Comparison of ENCODE assay signal across 8 cellular contexts in the genomic region with DNA sequence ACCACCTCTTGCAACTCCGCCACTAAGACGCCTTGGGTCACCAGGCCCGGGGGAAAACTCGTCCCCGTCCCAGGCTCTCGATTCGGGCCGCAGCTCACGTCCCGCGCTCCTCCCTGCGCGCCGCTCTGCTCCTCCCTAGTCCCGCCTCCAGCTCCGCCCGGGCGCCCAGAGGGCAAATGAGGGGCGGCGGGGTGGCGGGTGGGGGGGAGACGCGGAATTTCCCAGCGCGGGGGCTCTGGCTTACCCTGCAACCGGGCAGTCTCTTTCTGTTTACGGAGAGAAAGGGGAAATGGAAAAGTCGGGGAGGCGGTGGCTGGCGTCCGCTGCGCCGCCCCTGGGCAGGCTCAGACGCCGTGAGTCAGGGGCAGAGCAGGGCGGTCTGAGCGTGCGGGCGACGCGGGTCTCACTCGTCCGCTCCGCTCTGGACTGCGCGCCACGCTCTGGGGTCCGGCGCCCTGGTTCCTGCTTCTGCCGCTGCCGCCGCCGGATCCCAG. TPM values are rescaled to one million over a fixed set of nuclear protein-coding genes. Genes with fewer than 3 reads are reported as not detected.
DNase-seq lines count a peak whose midpoint lies in the region; ATAC-seq and TF ChIP-seq lines count a peak whose summit lies in the region.

A gene (plus strand): TSS at position 406 of the 494 bp plus-strand sequence. CDS start 4,755 bp downstream, outside the sequence.

- peaks cover 51% of the 10 kb centered on the region for H3K4me1 ChIP-seq in OCI-LY7 (ENCODE audit: insufficient read depth, low read length, poor library complexity, severe bottlenecking)

- intact Hi-C loops in OCI-LY7 (cut with micrococcal nuclease; ENCODE audit: unreplicated experiment): loop anchor here (1.0 kb wide), 2 partner anchors 19 to 95 kb away; no protein-coding TSS in a partner anchor

- no peaks in the 10 kb centered on the region for H4K20me1 ChIP-seq in OCI-LY7 (ENCODE audit: insufficient read depth, low read length)

- POLR2A ChIA-PET in OCI-LY7 (lab: Charles Lee): interaction anchor here (0.7 to 2.3 kb wide), 10 partner anchors 10 to 96 kb away, joined by 3 to 9 read pairs (median 4); no protein-coding TSS in a partner anchor

- CTCF ChIA-PET in OCI-LY7 (lab: Charles Lee; ENCODE audit: unreplicated experiment): interaction anchor here (0.6 kb wide), 1 partner anchor 157 kb away, joined by 3 read pairs; no protein-coding TSS in a partner anchor

- ATAC-seq in HG03378 (IDR thresholded peaks at IDR 0.05; ENCODE audit: unreplicated experiment): peak; percentile 52

- H3K27ac ChIP-seq in C4-2B (peak within 1 kb of the TSS; percentile 88), OCI-LY7 (ENCODE audit: low read depth, low read length, poor library complexity, severe bottlenecking) (peak within 1 kb of the TSS; percentile 51), epithelial cell of prostate (peak within 1 kb of the TSS; percentile 93)

- peak; percentile 85 for DNase-seq in OCI-LY7 (ENCODE audit: low spot score)
- peak; percentile 80 for DNase-seq in activated T-cell treated with anti-CD3 and anti-CD28 coated beads for 4 hours
- DNase-seq in epithelial cell of prostate (ENCODE audit: low read depth, low spot score): no peak
- DNase-seq in mucosa of gallbladder (ENCODE audit: low spot score): peak; percentile 90
- peak; percentile 70 to 84 for DNase-seq in stimulated activated CD8-positive, alpha-beta memory T cell treated with anti-CD3 and anti-CD28 coated beads, Interleukin-4, amount 100 ng/mL, for 4 hours (ENCODE audit: low read depth in 2 of 2, low spot score in 1 of 2)

- H3K9me3 ChIP-seq in OCI-LY7 (ENCODE audit: low read length): no peaks in the 10 kb centered on the region

- TF ChIP-seq CTCF in C4-2B (conservative IDR thresholded peaks at IDR 0.05) (no peak), OCI-LY7 (conservative IDR thresholded peaks at IDR 0.05; ENCODE audit: low read length) (no peak)

- H2AFZ ChIP-seq in OCI-LY7 (ENCODE audit: low read length): peak within 1 kb of the TSS; percentile 79

- H3K4me3 ChIP-seq in OCI-LY7 (ENCODE audit: low read depth, low read length, poor library complexity, severe bottlenecking): peak within 1 kb of the TSS; percentile 94

- H3K79me2 ChIP-seq in OCI-LY7 (ENCODE audit: insufficient read depth, low read depth, low read length): peaks cover 43% of the 10 kb centered on the region

- H3K9me2 ChIP-seq in OCI-LY7 (ENCODE audit: insufficient read depth, low read length): no peaks in the 10 kb centered on the region

- peak; percentile 77 for TF ChIP-seq POLR2A in GM19193 (IDR thresholded peaks at IDR 0.05; ENCODE audit: extremely low read depth, insufficient read depth, insufficient read length)

- peak within 1 kb of the TSS; percentile 91 for H3K4me2 ChIP-seq in OCI-LY7 (ENCODE audit: low read length)

- peaks cover 3% of the 10 kb centered on the region for H3K36me3 ChIP-seq in OCI-LY7 (ENCODE audit: insufficient read depth, low read length)

- no TSS peak for BruUV-seq in OCI-LY7 (replicated peaks; lab: Mats Ljungman, UMichigan)

RNA-seq across cellular contexts. Expression of the gene that starts here (rescaled TPM):
- total RNA-seq in OCI-LY7 (2014; rRNA removed; shearing (Covaris generic)): 5.0 and 10.8 TPM in 2 replicates
- total RNA-seq in OCI-LY7 (2022) (21.6 and 21.9 TPM in 2 replicates), mucosa of gallbladder (17.5 TPM)
